Comparison of ENCODE assay signal across 1 cellular context in the genomic region with DNA sequence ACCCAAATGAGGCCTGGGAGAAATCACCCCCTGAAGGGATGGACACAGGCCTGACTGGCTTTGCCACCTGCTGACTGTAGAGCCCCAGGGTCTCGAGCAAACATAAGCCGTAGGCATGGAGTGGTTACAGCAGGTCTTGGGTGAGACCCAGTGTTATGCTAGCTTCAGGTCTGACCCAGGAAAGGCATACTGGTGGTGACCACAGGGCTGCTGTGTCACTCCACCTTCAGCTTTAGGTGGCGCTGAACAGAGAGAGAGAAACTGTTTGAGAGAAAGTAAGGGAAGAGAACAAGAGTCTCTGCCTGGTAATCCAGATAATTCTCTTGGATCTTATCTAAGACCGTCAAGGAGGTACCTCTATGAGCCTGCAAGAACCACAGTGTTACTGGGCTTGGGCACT.
TF ChIP-seq lines count a peak whose summit lies in the region.

No MANE protein-coding gene starts in this region.

TF ChIP-seq in GM23338, 12 proteins besides CTCF, POLR2A, EP300 and RAD21 (continued from another document):
- TF ChIP-seq REST (IDR thresholded peaks at IDR 0.05; ENCODE audit: unreplicated experiment) (no peak), EZH2 (IDR thresholded peaks at IDR 0.05; ENCODE audit: low read depth, unreplicated experiment) (no peak), POLR2AphosphoS5 (IDR thresholded peaks at IDR 0.05; ENCODE audit: low read depth) (no peak), EZH2phosphoT487 (IDR thresholded peaks at IDR 0.05; ENCODE audit: unreplicated experiment) (no peak), STAT1 (IDR thresholded peaks at IDR 0.05; ENCODE audit: unreplicated experiment) (no peak), JUNB (IDR thresholded peaks at IDR 0.05; ENCODE audit: unreplicated experiment) (no peak), ZNF462 (CRISPR knock-in tag; IDR thresholded peaks at IDR 0.05) (no peak), ZNF114 (CRISPR knock-in tag; IDR thresholded peaks at IDR 0.05) (no peak)
- TF ChIP-seq, protein P1, sequence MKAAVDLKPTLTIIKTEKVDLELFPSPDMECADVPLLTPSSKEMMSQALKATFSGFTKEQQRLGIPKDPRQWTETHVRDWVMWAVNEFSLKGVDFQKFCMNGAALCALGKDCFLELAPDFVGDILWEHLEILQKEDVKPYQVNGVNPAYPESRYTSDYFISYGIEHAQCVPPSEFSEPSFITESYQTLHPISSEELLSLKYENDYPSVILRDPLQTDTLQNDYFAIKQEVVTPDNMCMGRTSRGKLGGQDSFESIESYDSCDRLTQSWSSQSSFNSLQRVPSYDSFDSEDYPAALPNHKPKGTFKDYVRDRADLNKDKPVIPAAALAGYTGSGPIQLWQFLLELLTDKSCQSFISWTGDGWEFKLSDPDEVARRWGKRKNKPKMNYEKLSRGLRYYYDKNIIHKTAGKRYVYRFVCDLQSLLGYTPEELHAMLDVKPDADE (IDR thresholded peaks at IDR 0.05), result no peak
